ENCODE assay signal across 8 cellular contexts in the genomic region with DNA sequence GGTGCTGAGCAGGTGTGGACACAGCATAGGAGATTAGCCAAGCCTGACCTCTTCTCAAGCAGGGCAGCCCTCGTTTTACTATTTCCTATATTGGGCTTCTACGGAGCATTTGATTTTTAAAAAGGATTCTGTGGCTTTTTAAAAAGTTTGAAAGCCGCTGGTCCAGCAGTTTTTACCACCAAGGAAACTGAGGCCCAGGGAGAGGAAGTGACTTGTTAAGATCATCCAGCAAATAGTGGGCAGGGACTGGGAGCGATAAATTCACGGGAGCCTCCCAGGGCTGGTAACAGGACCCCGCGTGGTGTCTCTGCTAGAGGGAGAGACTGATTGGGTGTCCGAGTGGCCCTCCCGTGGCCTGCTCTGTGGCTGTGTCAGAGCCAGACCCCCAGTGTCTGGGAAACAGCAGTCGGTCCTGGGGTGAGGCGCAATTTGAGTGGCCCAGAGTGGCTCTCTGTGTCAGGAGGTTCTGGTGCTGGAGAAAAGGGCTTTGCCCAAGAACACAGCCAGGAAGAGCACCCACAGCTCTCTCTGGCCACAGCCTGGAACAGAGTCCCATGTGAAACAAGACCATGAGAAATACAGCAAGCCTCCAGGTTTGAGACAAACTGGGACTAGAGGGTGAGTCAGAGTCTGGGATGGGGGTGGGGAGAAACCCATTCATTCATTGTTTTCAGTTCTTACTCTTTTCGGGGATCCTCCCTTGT. TPM values are rescaled to one million over a fixed set of nuclear protein-coding genes. Genes with fewer than 3 reads are reported as not detected.
DNase-seq lines count a peak whose midpoint lies in the region; ATAC-seq and TF ChIP-seq lines count a peak whose summit lies in the region.

No MANE protein-coding gene starts in this region.

- peak; percentile 26 for ATAC-seq in GM21723 (IDR thresholded peaks at IDR 0.05; ENCODE audit: unreplicated experiment)
- ATAC-seq in left lung = peak; percentile 25
- ATAC-seq in GM21367 (IDR thresholded peaks at IDR 0.05; ENCODE audit: unreplicated experiment) = no peak

- H3K27me3 ChIP-seq in left lung = no peaks in the 10 kb centered on the region

- DNase-seq in AG04449 (ENCODE audit: low read depth, low spot score) (peak; percentile 31), SK-N-MC (ENCODE audit: low read depth, low spot score) (no peak), caudate nucleus (lab: John Stamatoyannopoulos, UW) (peak in 5 of 61 donors; percentile 14 to 28 (median 16)), left lung (no peak), NCI-H2029 treated with DMSO at 0.1 percent for 48 hours (lab: John Stamatoyannopoulos, UW) (no peak)
- peak; percentile 41 for DNase-seq in stimulated activated CD8-positive, alpha-beta memory T cell treated with anti-CD3 and anti-CD28 coated beads, Interleukin-7, amount 100 ng/mL, for 24 hours (ENCODE audit: low read depth)

- TF ChIP-seq CTCF in AG04449 (IDR thresholded peaks at IDR 0.05; ENCODE audit: insufficient read depth, low read length, missing control alignments) = no peak
- no peak for TF ChIP-seq CTCF in left lung (IDR thresholded peaks at IDR 0.05)

- CTCF ChIA-PET in AG04449 (lab: Yijun Ruan, JAX) = interaction anchor here (1.5 to 2.2 kb wide), 2 partner anchors 13 to 553 kb away, joined by 3 to 38 read pairs; a partner anchor contains a TSS

- H3K4me1 ChIP-seq in left lung = peaks cover 41 to 60% of the 10 kb centered on the region in 2 donors

- intact Hi-C loops in left lung (cut with DNase I) = no loop called here

- H3K9me3 ChIP-seq in SK-N-MC (ENCODE audit: low read depth, low read length) (no peaks in the 10 kb centered on the region), left lung (no peaks in the 10 kb centered on the region)

- peak overlapping the region; percentile 84 for H3K9ac ChIP-seq in SK-N-MC (ENCODE audit: insufficient read length)

- H3K4me3 ChIP-seq in AG04449 (ENCODE audit: low read depth, low read length) = peak overlapping the region; percentile 72
- peak overlapping the region; percentile 85 for H3K4me3 ChIP-seq in SK-N-MC
- H3K4me3 ChIP-seq in left lung = peak overlapping the region; percentile 71 to 89

- H3K36me3 ChIP-seq in SK-N-MC (ENCODE audit: insufficient read depth, low read length) (peaks cover 9% of the 10 kb centered on the region; the same call in 1 of the 2 replicates), left lung (peaks cover 0 to 25% of the 10 kb centered on the region in 2 donors)

- H3K27ac ChIP-seq in SK-N-MC (peak overlapping the region; percentile 64), caudate nucleus (ENCODE audit: low read depth, low read length) (peak overlapping the region; percentile 64), left lung (peak overlapping the region; percentile 96 to 97)

- POLR2A ChIA-PET in AG04449 (lab: Yijun Ruan, JAX) = interaction anchor here (1.0 kb wide), 1 partner anchor 72 kb away, joined by 3 read pairs; no protein-coding TSS in a partner anchor

RNA-seq across cellular contexts. Expression of a gene that starts 4.2 kb away (rescaled TPM):
- 100 to 1,000 TPM; 114 TPM for total RNA-seq in left lung

RNA-seq across cellular contexts. Expression of a gene that starts 11.7 kb away (rescaled TPM):
- 10 to 100 TPM; 37.6 to 65.2 TPM for total RNA-seq in left lung

RNA-seq across cellular contexts. Expression of a gene that starts 30.5 kb away (rescaled TPM):
- 10 to 100 TPM; 78.6 to 86.3 TPM for total RNA-seq in left lung

RNA-seq across cellular contexts. Expression of a gene that starts 59.7 kb away (rescaled TPM):
- 10 to 100 TPM; 12.4 to 13.5 TPM for total RNA-seq in left lung

Comparison
In these comparisons a context has a peak if more than half of its experiments do, and no peak if none do; other contexts are left out.
1. DNase-seq: peak in AG04449 (single experiment) and stimulated activated CD8-positive, alpha-beta memory T cell treated with anti-CD3 and anti-CD28 coated beads, Interleukin-7, amount 100 ng/mL, for 24 hours (single experiment); none in SK-N-MC (single experiment), left lung (0 of 2) and NCI-H2029 treated with DMSO at 0.1 percent for 48 hours (single experiment).
2. Peak in every context shown above with its lines, with median percentiles within 50 percentile points of each other: H3K4me3 ChIP-seq and H3K27ac ChIP-seq.